In the genomic region with DNA sequence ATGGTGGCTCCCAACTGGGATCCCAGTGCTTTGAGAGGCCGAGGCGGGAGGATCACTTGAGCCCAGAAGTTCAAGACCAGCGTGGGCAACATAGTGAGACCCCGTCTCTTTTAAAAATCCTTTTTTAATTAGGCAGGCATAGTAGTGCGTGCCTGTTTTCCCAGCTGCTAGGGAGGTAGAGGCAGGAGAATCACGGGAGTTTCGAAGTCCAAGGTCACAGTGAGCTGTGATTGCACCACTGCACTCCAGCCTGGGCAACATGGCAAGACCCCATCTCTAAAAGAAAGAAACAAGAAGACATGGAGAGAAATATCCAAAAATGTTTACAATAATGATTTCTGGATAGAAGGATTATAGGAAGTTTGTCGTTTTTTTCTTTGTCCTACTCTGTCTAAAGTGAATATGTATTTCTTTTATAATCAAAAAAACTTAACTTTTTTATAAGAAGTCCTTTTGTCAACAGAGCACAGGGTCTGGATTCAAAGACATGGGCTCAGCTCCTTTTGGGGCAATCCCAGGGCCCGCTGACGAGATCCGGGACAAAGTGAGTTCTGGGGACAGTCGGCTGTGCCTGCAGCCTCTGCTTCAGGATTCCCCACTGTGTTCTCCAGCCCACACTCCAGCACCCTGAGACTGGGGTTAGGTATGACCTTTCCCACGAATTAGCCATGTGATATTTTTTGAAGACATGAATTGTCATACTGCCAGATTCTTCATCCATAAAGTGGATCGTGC, we compare ENCODE assay signal across 28 cellular contexts. TPM values are rescaled to one million over a fixed set of nuclear protein-coding genes. Genes with fewer than 3 reads are reported as not detected.
DNase-seq lines count a peak whose midpoint lies in the region; ATAC-seq, FAIRE-seq and TF ChIP-seq lines count a peak whose summit lies in the region.
"Had no signal": no experiment of that assay in that cellular context is flagged by ENCODE, and none has a peak within 500 bp of the region (broad histone marks: within the 10 kb centered on the region; RNA-seq: fewer than 3 reads in every experiment).

No MANE protein-coding gene starts in this region.

- TF ChIP-seq CTCF in natural killer cell (IDR thresholded peaks at IDR 0.05) (no peak), kidney (IDR thresholded peaks at IDR 0.05; ENCODE audit: borderline replicate concordance, extremely low read depth, insufficient read depth) (no peak)

- H3K27ac Mint-ChIP-seq in natural killer cell treated with Interleukin-12 subunit alpha and Interleukin-12 subunit beta and Interleukin-15 and Interleukin-18, amount 100 ng/mL, for 72 hours: no peak overlapping the region
- H3K27ac Mint-ChIP-seq in natural killer cell: no peak overlapping the region
- H3K27ac Mint-ChIP-seq: CD4-positive, alpha-beta memory T cell had no signal

- H3K27ac ChIP-seq in kidney (ENCODE audit: low read depth in 2 of 2, low read length in 2 of 2) (no peak overlapping the region), substantia nigra (ENCODE audit: low read depth, low read length, poor library complexity, severe bottlenecking) (no peak overlapping the region)
- H3K27ac ChIP-seq: A549; BLaER1 treated with 17β-estradiol and CSF1 and Interleukin-3, amounts not matched to agents 10 nM and 100 nM; SJSA1 had no signal

- no peaks in the 10 kb centered on the region for H3K27me3 Mint-ChIP-seq in natural killer cell treated with Interleukin-12 subunit alpha and Interleukin-12 subunit beta and Interleukin-15 and Interleukin-18, amount 100 ng/mL, for 72 hours
- no peaks in the 10 kb centered on the region for H3K27me3 Mint-ChIP-seq in natural killer cell (ENCODE audit: low read depth in 2 of 2)

- FAIRE-seq in kidney (lab: Jason Lieb, UNC): no peak
- FAIRE-seq: A549, GM18507 had no signal

- H3K4me1 Mint-ChIP-seq in natural killer cell treated with Interleukin-12 subunit alpha and Interleukin-12 subunit beta and Interleukin-15 and Interleukin-18, amount 100 ng/mL, for 72 hours (ENCODE audit: low read depth in 2 of 2): peaks cover 2 to 4% of the 10 kb centered on the region in 2 donors
- peaks cover 3 to 6% of the 10 kb centered on the region in 2 donors for H3K4me1 Mint-ChIP-seq in natural killer cell

- no peak for ATAC-seq in natural killer cell treated with Interleukin-12 subunit alpha and Interleukin-12 subunit beta and Interleukin-15 and Interleukin-18, amount 100 ng/mL, for 72 hours
- ATAC-seq in natural killer cell (no peak), sciatic nerve (no peak)
- ATAC-seq: PC-3, Right ventricle myocardium inferior had no signal

- no peaks in the 10 kb centered on the region for H3K36me3 ChIP-seq in kidney (ENCODE audit: control insufficient read depth in 1 of 2, insufficient read depth in 2 of 2, low read length in 2 of 2)
- H3K36me3 ChIP-seq: BLaER1 treated with 17β-estradiol and CSF1 and Interleukin-3, amounts not matched to agents 10 nM and 100 nM; SJSA1 had no signal

- DNase-seq in natural killer cell treated with Interleukin-12 subunit alpha and Interleukin-12 subunit beta and Interleukin-15 and Interleukin-18, amount 100 ng/mL, for 72 hours (ENCODE audit: low spot score): peak; percentile 20
- DNase-seq in natural killer cell (no peak), kidney (peak; percentile 31), sciatic nerve (ENCODE audit: low spot score) (peak; percentile 38), NCI-H526 treated with DMSO at 0.1 percent for 48 hours (lab: John Stamatoyannopoulos, UW) (no peak), substantia nigra (lab: John Stamatoyannopoulos, UW) (no peak), NCI-H2227 (lab: John Stamatoyannopoulos, UW; ENCODE audit: unreplicated experiment) (no peak)
- DNase-seq: AML-193; CD4-positive, alpha-beta memory T cell; COR-L47; DMS53; GOT3; HCEC 1CT; Karpas-422; NCI-H1092 treated with DMSO at 0.1 percent for 48 hours; NCI-H1436; NCI-H187; NCI-H2081 treated with DMSO at 0.1 percent for 48 hours; NCI-H2171; NCI-H524; NCI-H82; NK-92 treated with Interleukin-12 subunit alpha and Interleukin-12 subunit beta, amount 100 ng/mL, for 24 hours; PC-3 had no signal

- H3K36me3 Mint-ChIP-seq in natural killer cell treated with Interleukin-12 subunit alpha and Interleukin-12 subunit beta and Interleukin-15 and Interleukin-18, amount 100 ng/mL, for 72 hours: no peaks in the 10 kb centered on the region
- H3K36me3 Mint-ChIP-seq in natural killer cell: no peaks in the 10 kb centered on the region
- H3K36me3 Mint-ChIP-seq: CD4-positive, alpha-beta memory T cell had no signal

- no peak overlapping the region for H3K4me3 Mint-ChIP-seq in natural killer cell treated with Interleukin-12 subunit alpha and Interleukin-12 subunit beta and Interleukin-15 and Interleukin-18, amount 100 ng/mL, for 72 hours
- no peak overlapping the region for H3K4me3 Mint-ChIP-seq in natural killer cell
- H3K4me3 Mint-ChIP-seq: CD4-positive, alpha-beta memory T cell had no signal

- no peak overlapping the region for H3K9ac ChIP-seq in kidney (ENCODE audit: low read length in 2 of 2)
- H3K9ac ChIP-seq: BLaER1 treated with 17β-estradiol and CSF1 and Interleukin-3, amounts not matched to agents 10 nM and 100 nM had no signal

- H3K9me3 Mint-ChIP-seq in natural killer cell treated with Interleukin-12 subunit alpha and Interleukin-12 subunit beta and Interleukin-15 and Interleukin-18, amount 100 ng/mL, for 72 hours: no peaks in the 10 kb centered on the region
- H3K9me3 Mint-ChIP-seq in natural killer cell: no peaks in the 10 kb centered on the region

- intact Hi-C loops in natural killer cell (cut with micrococcal nuclease) (no loop called here), kidney (cut with DNase I) (no loop called here), sciatic nerve (cut with DNase I) (loop anchor here (5.0 kb wide), 1 partner anchor 1578 kb away; no protein-coding TSS in a partner anchor)

- H3K4me1 ChIP-seq in kidney (ENCODE audit: control insufficient read depth in 1 of 2, insufficient read depth in 1 of 2, low read depth in 1 of 2, low read length in 2 of 2): peaks cover 0 to 8% of the 10 kb centered on the region in 2 donors

- H3K9me3 ChIP-seq in kidney (ENCODE audit: control insufficient read depth in 1 of 2, low read length in 2 of 2): peaks cover 0 to 6% of the 10 kb centered on the region in 2 donors
- H3K9me3 ChIP-seq: A549, SJSA1 had no signal

- no peak overlapping the region for H3K4me3 ChIP-seq in kidney (ENCODE audit: low read length in 2 of 2)
- H3K4me3 ChIP-seq: A549; BLaER1 treated with 17β-estradiol and CSF1 and Interleukin-3, amounts not matched to agents 10 nM and 100 nM; SJSA1 had no signal

RNA-seq across cellular contexts. Expression of a gene that starts 45.6 kb away (rescaled TPM):
- 1 to 10 TPM; 1.3 to 5.0 TPM for total RNA-seq in natural killer cell treated with Interleukin-12 subunit alpha and Interleukin-12 subunit beta and Interleukin-15 and Interleukin-18, amount 100 ng/mL, for 72 hours
- total RNA-seq in natural killer cell: 1 to 10 TPM in 2 of 3 donors, under 1 TPM in 1; 0.86 to 2.0 (median 1.5) TPM
- total RNA-seq in kidney: 53.0 TPM
- 14.1 TPM for polyA plus RNA-seq in kidney (ENCODE audit: insufficient read depth, low read depth, low replicate concordance)
- total RNA-seq in sciatic nerve: 36.5 TPM
- polyA plus RNA-seq: CD4-positive, alpha-beta memory T cell had no signal

Comparison
In these comparisons a context has a peak if more than half of its experiments do, and no peak if none do; other contexts are left out.
1. DNase-seq: peak in natural killer cell treated with Interleukin-12 subunit alpha and Interleukin-12 subunit beta and Interleukin-15 and Interleukin-18, amount 100 ng/mL, for 72 hours (single experiment), kidney (single experiment) and sciatic nerve (single experiment); none in natural killer cell (single experiment), NCI-H526 treated with DMSO at 0.1 percent for 48 hours (single experiment), substantia nigra (0 of 49) and NCI-H2227 (single experiment).